In the genomic region with DNA sequence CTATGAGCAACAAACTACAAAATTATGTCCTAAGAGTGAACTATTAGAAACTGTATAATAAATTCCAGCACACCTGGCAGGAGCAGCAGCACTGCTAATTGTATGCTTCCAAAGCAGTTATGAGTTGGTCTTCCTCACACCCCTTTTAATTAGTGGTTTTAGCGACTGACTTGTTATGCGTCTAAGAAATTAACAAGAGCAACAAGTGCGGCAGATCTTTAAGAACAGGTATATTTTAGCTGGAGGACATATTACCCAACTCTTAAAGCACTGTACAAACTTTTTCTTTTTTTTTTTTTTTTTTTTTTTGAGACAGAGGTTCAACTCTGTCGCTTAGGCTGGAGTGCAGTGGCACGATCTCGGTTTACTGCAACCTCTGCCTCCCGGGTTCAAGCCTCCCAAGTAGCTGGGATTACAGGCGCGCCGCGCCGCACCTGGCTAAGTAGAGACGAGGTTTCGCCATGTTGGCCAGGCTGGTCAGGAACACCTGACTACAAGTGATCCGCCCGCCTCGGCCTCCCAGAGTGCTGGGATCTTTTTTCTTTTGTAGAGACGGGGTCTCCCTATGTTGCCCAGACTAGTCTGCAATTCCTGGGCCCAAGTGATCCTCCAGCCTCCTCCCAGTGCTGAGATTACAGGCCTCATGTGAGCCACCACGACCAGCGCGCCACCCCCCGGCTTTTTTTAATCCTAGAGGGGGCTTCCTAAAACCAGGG, we compare ENCODE assay signal across 9 cellular contexts. TPM values are rescaled to one million over a fixed set of nuclear protein-coding genes. Genes with fewer than 3 reads are reported as not detected.
DNase-seq lines count a peak whose midpoint lies in the region; ATAC-seq and TF ChIP-seq lines count a peak whose summit lies in the region.
"Had no signal": no experiment of that assay in that cellular context is flagged by ENCODE, and none has a peak within 500 bp of the region (broad histone marks: within the 10 kb centered on the region; RNA-seq: fewer than 3 reads in every experiment).

No MANE protein-coding gene starts in this region.

- H3K4me3 Mint-ChIP-seq in brain, result peak overlapping the region; percentile 67 to 99 (median 97)

- H3K36me3 ChIP-seq in Loucy (ENCODE audit: insufficient read depth, low read length) (peaks cover 22% of the 10 kb centered on the region; the same call in 1 of the 2 replicates), neuron (ENCODE audit: insufficient read depth, low read length) (peaks cover 16% of the 10 kb centered on the region), aorta (ENCODE audit: control insufficient read depth in 1 of 2, insufficient read depth in 2 of 2, low read length in 1 of 2) (peaks cover 0 to 3% of the 10 kb centered on the region in 2 donors)

- no peak overlapping the region for H3K9ac ChIP-seq in Loucy (ENCODE audit: low read depth, low read length, poor library complexity, severe bottlenecking)

- H3K4me2 ChIP-seq in Loucy (ENCODE audit: low read depth, low read length, poor library complexity, severe bottlenecking), result peak overlapping the region; percentile 90

- WGBS in aorta, 2 donors, result 53 to 55% methylated on average over 22 of the region's 22 CpGs

- peak overlapping the region in 1 of 5 experiments; percentile 31 for H3K27ac Mint-ChIP-seq in brain

- H3K27me3 ChIP-seq in Loucy (ENCODE audit: insufficient read depth, low read length, poor library complexity, severe bottlenecking) (no peaks in the 10 kb centered on the region), neuron (ENCODE audit: insufficient read depth, low read length) (no peaks in the 10 kb centered on the region), aorta (ENCODE audit: control insufficient read depth in 1 of 2, insufficient read depth in 2 of 2, low read length in 1 of 2) (no peaks in the 10 kb centered on the region)

- H3K4me3 ChIP-seq in Loucy (ENCODE audit: low read length, poor library complexity, severe bottlenecking) (peak overlapping the region; percentile 90), neuron (ENCODE audit: low read length) (peak overlapping the region; percentile 98), aorta (ENCODE audit: low read length in 2 of 2) (no peak overlapping the region)

- H3K27me3 Mint-ChIP-seq in brain, result peaks cover 10% of the 10 kb centered on the region

- intact Hi-C loops in aorta (cut with DNase I), result loop anchor here in 1 of 2 donors (5.0 kb wide), 1 partner anchor 131 kb away; no protein-coding TSS in a partner anchor

- H3K4me1 ChIP-seq in Loucy (ENCODE audit: insufficient read depth, low read length, poor library complexity, severe bottlenecking) (peaks cover 24% of the 10 kb centered on the region), neuron (ENCODE audit: insufficient read depth, low read length) (peaks cover 17% of the 10 kb centered on the region), aorta (ENCODE audit: control insufficient read depth in 1 of 2, insufficient read depth in 2 of 2, low read length in 2 of 2) (no peaks in the 10 kb centered on the region)

- peaks cover 6% of the 10 kb centered on the region for H3K36me3 Mint-ChIP-seq in brain

- TF ChIP-seq CTCF in Loucy (conservative IDR thresholded peaks at IDR 0.05; ENCODE audit: low read length) (no peak), brain (conservative IDR thresholded peaks at IDR 0.05) (no peak)

- H4K20me1 ChIP-seq in Loucy (ENCODE audit: insufficient read depth, low read length, poor library complexity, severe bottlenecking), result peaks cover 13% of the 10 kb centered on the region

- H3K79me2 ChIP-seq in Loucy (ENCODE audit: insufficient read depth, low read length), result peaks cover 21% of the 10 kb centered on the region

- H3K9me3 Mint-ChIP-seq in brain, result no peaks in the 10 kb centered on the region

- H3K4me1 Mint-ChIP-seq in brain, result peaks cover 32% of the 10 kb centered on the region

- H2AFZ ChIP-seq in Loucy (ENCODE audit: low read length) (no peak overlapping the region), neuron (ENCODE audit: low read depth, low read length) (no peak overlapping the region)

- H3K27ac ChIP-seq in aorta (ENCODE audit: low read depth in 1 of 2, low read length in 2 of 2), result no peak overlapping the region

- no peak for ATAC-seq in aorta (ENCODE audit: low FRiP score)
- ATAC-seq in HG02970 (IDR thresholded peaks at IDR 0.05; ENCODE audit: low FRiP score, unreplicated experiment), result no peak

- DNase-seq in DMS 273 (lab: John Stamatoyannopoulos, UW; ENCODE audit: unreplicated experiment) (peak; percentile 50), DMS 273 treated with DMSO at 0.1 percent for 48 hours (lab: John Stamatoyannopoulos, UW) (no peak), aorta (no peak)
- no peak for DNase-seq in effector CD4-positive, alpha-beta T cell
- DNase-seq: cortex of kidney had no signal

- H3K9me3 ChIP-seq in Loucy (ENCODE audit: insufficient read depth, low read depth, low read length), result no peaks in the 10 kb centered on the region
- H3K9me3 ChIP-seq in neuron (ENCODE audit: low read length), result no peaks in the 10 kb centered on the region
- H3K9me3 ChIP-seq in aorta (ENCODE audit: control insufficient read depth, low read length), result no peaks in the 10 kb centered on the region

- no peaks in the 10 kb centered on the region for H3F3A ChIP-seq in Loucy (ENCODE audit: low read depth)

- no peaks in the 10 kb centered on the region for H3K9me2 ChIP-seq in Loucy (replicated peaks; ENCODE audit: low read depth, low read length)

RNA-seq across cellular contexts. Expression of a gene that starts 1.6 kb away (rescaled TPM):
- polyA plus RNA-seq in brain (ENCODE audit: insufficient read depth, low read depth, low replicate concordance) (10.2 TPM), aorta (1 to 10 TPM; 2.9 to 4.1 TPM)
- total RNA-seq in aorta, result 10 to 100 TPM; 22.0 to 29.8 TPM

RNA-seq across cellular contexts. Expression of a gene that starts 48.0 kb away (rescaled TPM):
- polyA plus RNA-seq in brain (ENCODE audit: insufficient read depth, low read depth, low replicate concordance) (26.1 TPM), aorta (1 to 10 TPM; 4.4 to 7.8 TPM)
- 10 to 100 TPM; 30.8 to 35.0 TPM for total RNA-seq in aorta

RNA-seq across cellular contexts. Expression of a gene that starts 58.2 kb away (rescaled TPM):
- polyA plus RNA-seq in brain (ENCODE audit: insufficient read depth, low read depth, low replicate concordance) (23.2 TPM), aorta (1 to 10 TPM; 7.3 to 9.7 TPM)
- 10 to 100 TPM; 47.4 to 71.1 TPM for total RNA-seq in aorta

Comparison
In these comparisons a context has a peak if more than half of its experiments do, and no peak if none do; other contexts are left out.
1. H3K4me3 ChIP-seq: peak in Loucy (single experiment) and neuron (single experiment); none in aorta (0 of 2).